In the genomic region with DNA sequence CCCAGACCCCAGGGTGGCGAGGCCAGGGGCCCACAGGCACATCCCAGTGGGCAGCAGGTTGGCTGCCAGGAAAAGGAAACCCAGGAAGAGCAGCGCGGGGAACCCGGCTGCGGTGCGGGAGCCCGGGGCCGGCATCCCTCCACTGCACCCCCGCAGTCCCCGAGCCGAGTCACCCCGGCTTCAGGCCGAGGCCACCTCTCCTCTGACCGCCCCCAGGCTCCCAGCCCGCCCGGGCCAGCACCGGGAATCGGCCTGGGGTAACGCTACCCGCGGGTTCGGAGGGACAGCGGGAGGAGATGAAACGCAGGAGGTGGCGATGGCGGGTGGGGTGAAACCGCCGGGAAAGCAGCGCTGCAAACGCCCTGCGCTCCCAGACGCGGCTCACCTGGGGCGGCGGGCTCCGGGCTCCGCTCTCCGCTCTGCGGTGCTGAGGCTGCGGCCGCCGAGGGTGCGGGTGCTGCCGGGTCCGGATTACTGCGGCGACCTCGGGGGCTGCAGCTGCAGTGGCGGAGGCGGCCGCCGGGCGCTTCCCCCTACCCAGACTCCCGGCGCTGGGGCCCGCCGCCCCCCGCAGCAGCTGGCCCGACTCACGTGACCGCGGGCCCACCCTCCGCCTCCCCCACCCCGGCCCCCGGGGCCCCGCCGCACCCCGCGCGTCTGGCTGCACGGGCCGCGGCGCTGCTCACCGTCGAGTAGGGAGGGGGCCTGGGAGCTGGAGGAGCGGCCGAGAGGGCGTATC, we compare ENCODE assay signal across 8 cellular contexts. TPM values are rescaled to one million over a fixed set of nuclear protein-coding genes. Genes with fewer than 3 reads are reported as not detected.
DNase-seq lines count a peak whose midpoint lies in the region; ATAC-seq, FAIRE-seq and TF ChIP-seq lines count a peak whose summit lies in the region.

A gene with protein sequence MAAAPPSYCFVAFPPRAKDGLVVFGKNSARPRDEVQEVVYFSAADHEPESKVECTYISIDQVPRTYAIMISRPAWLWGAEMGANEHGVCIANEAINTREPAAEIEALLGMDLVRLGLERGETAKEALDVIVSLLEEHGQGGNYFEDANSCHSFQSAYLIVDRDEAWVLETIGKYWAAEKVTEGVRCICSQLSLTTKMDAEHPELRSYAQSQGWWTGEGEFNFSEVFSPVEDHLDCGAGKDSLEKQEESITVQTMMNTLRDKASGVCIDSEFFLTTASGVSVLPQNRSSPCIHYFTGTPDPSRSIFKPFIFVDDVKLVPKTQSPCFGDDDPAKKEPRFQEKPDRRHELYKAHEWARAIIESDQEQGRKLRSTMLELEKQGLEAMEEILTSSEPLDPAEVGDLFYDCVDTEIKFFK (minus strand): TSS at position 545 of the 739 bp plus-strand sequence. CDS start 20,734 bp downstream, outside the sequence.

- H3K36me3 ChIP-seq in SK-N-MC (ENCODE audit: insufficient read depth, low read length) = no peaks in the 10 kb centered on the region
- H3K36me3 ChIP-seq in sigmoid colon = no peaks in the 10 kb centered on the region

- TF ChIP-seq EP300 in sigmoid colon (IDR thresholded peaks at IDR 0.05) = no peak

- in situ Hi-C loops in T47D (cut with HindIII; ENCODE audit: low pct_unique_long_range_greater_than_20kb, low sequenced_read_pairs) = no loop called here

- peak within 1 kb of the TSS; percentile 96 for H3K4me3 ChIP-seq in SK-N-MC
- H3K4me3 ChIP-seq in iPS-18c (ENCODE audit: insufficient read depth, low read depth, low read length) = peak within 1 kb of the TSS; percentile 90
- H3K4me3 ChIP-seq in sigmoid colon = peak within 1 kb of the TSS; percentile 86 to 99 (median 92)

- FAIRE-seq in GM19239 (lab: Jason Lieb, UNC) = no peak

- no peak for TF ChIP-seq CTCF in C4-2B (conservative IDR thresholded peaks at IDR 0.05)
- no peak for TF ChIP-seq CTCF in sigmoid colon (IDR thresholded peaks at IDR 0.05)

- H3K4me1 ChIP-seq in sigmoid colon = peaks cover 0 to 27% (median 15%) of the 10 kb centered on the region in 4 donors

- H3K27ac ChIP-seq in C4-2B = peak within 1 kb of the TSS; percentile 75
- H3K27ac ChIP-seq in SK-N-MC = peak within 1 kb of the TSS; percentile 14; the same call in 1 of the 2 replicates
- H3K27ac ChIP-seq in sigmoid colon = peak within 1 kb of the TSS; percentile 84 to 98 (median 91)

- intact Hi-C loops in sigmoid colon (cut with DNase I) = loop anchor here (1.0 kb wide), 1 partner anchor 39 kb away; a partner anchor contains a TSS

- no peaks in the 10 kb centered on the region for H3K27me3 ChIP-seq in sigmoid colon

- no peak for TF ChIP-seq POLR2A in sigmoid colon (IDR thresholded peaks at IDR 0.05)

- DNase-seq in GM19239 (ENCODE audit: insufficient read length, low spot score) (peak; percentile 46), SK-N-MC (ENCODE audit: low read depth, low spot score) (no peak), T47D (ENCODE audit: low read depth in 1 of 2, low spot score in 1 of 2) (peak; percentile 61 to 66), sigmoid colon (peak; percentile 75), NOMO-1 treated with dmso at 0.1 percent for 144 hours (lab: John Stamatoyannopoulos, UW; ENCODE audit: unreplicated experiment) (no peak)

- ATAC-seq in HG03442 (IDR thresholded peaks at IDR 0.05; ENCODE audit: unreplicated experiment) = peak; percentile 32

- H3K9me3 ChIP-seq in SK-N-MC (ENCODE audit: low read depth, low read length) (no peaks in the 10 kb centered on the region), iPS-18c (ENCODE audit: control insufficient read depth, insufficient read depth, low read length) (peaks cover 2% of the 10 kb centered on the region), sigmoid colon (peaks cover 0 to 8% (median 3%) of the 10 kb centered on the region in 4 donors)

- 1% methylated on average over 79 of the region's 79 CpGs for WGBS in sigmoid colon, 2 donors

- H3K9ac ChIP-seq in SK-N-MC (ENCODE audit: insufficient read length) = peak within 1 kb of the TSS; percentile 82

RNA-seq across cellular contexts. Expression of the gene that starts here (rescaled TPM):
- total RNA-seq in sigmoid colon = 10 to 100 TPM; 44.5 to 55.0 (median 51.0) TPM
- polyA plus RNA-seq in sigmoid colon = 10 to 100 TPM in 1 of 3 donors, 1 to 10 TPM in 2; 5.1 to 12.8 (median 9.0) TPM

Comparison
In these comparisons a context has a peak if more than half of its experiments do, and no peak if none do; other contexts are left out.
1. H3K27ac ChIP-seq: peak in every context shown above with its lines; median percentile 91 in sigmoid colon; 75 in C4-2B; 14 in SK-N-MC.
2. DNase-seq: peak in GM19239 (single experiment), T47D (2 of 2) and sigmoid colon (single experiment); none in SK-N-MC (single experiment) and NOMO-1 treated with dmso at 0.1 percent for 144 hours (single experiment).
3. Peak in every context shown above with its lines, with median percentiles within 50 percentile points of each other: H3K4me3 ChIP-seq.